1 cellular context compared by ENCODE assay signal in the genomic region with DNA sequence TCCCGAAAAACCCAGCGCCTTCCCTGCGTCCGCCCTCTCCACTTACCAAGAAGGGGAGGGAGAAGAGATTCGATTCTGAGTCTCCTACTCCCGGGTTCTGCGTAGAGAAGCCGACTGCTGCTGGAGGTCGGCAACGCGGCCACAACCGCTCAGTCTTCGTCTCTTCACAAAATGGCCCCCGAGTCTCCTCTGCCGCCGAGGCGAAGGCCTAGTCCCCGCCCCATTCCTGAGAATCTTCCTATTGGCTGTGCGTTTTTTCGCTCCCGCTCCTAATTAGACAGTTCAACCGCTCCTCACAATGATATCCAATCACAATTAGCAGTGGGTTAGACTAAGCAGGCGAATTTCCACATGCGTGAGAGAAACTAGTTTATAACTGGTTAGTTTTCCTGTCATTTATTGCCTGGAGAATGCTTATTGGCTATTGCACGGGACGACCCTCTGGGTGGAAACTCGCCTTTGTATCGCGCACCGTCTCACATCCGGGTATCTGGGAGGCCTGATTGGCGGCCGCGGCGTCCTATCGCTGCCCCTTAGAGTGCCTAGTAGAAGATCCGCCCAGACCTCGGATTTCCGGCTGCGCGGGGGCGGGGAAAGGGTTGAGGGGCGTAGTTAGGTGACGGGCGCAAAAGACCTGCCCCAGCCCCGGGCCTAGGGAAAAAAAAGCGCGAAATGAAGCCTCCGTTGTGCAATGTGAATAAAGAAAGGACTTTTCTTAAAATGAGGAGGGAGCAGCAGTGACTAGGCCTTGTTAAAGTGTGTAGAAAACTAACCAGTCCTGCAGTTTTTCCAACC.
TF ChIP-seq lines count a peak whose summit lies in the region.

A gene (minus strand): TSS at position 191 of the 795 bp plus-strand sequence. CDS start 35,249 bp downstream, outside the sequence.

TF ChIP-seq in HEK293, 187 proteins besides CTCF, POLR2A, EP300 and RAD21 (continued from another document):
- TF ChIP-seq, protein P1, sequence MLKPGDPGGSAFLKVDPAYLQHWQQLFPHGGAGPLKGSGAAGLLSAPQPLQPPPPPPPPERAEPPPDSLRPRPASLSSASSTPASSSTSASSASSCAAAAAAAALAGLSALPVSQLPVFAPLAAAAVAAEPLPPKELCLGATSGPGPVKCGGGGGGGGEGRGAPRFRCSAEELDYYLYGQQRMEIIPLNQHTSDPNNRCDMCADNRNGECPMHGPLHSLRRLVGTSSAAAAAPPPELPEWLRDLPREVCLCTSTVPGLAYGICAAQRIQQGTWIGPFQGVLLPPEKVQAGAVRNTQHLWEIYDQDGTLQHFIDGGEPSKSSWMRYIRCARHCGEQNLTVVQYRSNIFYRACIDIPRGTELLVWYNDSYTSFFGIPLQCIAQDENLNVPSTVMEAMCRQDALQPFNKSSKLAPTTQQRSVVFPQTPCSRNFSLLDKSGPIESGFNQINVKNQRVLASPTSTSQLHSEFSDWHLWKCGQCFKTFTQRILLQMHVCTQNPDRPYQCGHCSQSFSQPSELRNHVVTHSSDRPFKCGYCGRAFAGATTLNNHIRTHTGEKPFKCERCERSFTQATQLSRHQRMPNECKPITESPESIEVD (tag by site-specific recombination; IDR thresholded peaks at IDR 0.05): peak; percentile 72
- TF ChIP-seq, protein P2, sequence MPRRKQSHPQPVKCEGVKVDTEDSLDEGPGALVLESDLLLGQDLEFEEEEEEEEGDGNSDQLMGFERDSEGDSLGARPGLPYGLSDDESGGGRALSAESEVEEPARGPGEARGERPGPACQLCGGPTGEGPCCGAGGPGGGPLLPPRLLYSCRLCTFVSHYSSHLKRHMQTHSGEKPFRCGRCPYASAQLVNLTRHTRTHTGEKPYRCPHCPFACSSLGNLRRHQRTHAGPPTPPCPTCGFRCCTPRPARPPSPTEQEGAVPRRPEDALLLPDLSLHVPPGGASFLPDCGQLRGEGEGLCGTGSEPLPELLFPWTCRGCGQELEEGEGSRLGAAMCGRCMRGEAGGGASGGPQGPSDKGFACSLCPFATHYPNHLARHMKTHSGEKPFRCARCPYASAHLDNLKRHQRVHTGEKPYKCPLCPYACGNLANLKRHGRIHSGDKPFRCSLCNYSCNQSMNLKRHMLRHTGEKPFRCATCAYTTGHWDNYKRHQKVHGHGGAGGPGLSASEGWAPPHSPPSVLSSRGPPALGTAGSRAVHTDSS (tag by site-specific recombination; IDR thresholded peaks at IDR 0.05): no peak
- peak; percentile 32; the same call in 1 of the 2 replicates for TF ChIP-seq KLF9 (tag by site-specific recombination; IDR thresholded peaks at IDR 0.05; ENCODE audit: low read depth)
